ENCODE assay signal across 1 cellular context in genomic region chr10:92714152-92714836, GRCh38.
TF ChIP-seq lines count a peak whose summit lies in the region.

No MANE protein-coding gene starts in this region.

TF ChIP-seq in HepG2, 621 proteins besides CTCF, POLR2A, EP300 and RAD21 (continued from another document):
- TF ChIP-seq, protein P1, sequence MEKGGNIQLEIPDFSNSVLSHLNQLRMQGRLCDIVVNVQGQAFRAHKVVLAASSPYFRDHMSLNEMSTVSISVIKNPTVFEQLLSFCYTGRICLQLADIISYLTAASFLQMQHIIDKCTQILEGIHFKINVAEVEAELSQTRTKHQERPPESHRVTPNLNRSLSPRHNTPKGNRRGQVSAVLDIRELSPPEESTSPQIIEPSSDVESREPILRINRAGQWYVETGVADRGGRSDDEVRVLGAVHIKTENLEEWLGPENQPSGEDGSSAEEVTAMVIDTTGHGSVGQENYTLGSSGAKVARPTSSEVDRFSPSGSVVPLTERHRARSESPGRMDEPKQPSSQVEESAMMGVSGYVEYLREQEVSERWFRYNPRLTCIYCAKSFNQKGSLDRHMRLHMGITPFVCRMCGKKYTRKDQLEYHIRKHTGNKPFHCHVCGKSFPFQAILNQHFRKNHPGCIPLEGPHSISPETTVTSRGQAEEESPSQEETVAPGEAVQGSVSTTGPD (CRISPR knock-in tag; IDR thresholded peaks at IDR 0.05), result no peak
- TF ChIP-seq CENPBD1 (CRISPR knock-in tag; IDR thresholded peaks at IDR 0.05; ENCODE audit: borderline replicate concordance, low read depth) (no peak), ZNF562 (CRISPR knock-in tag; IDR thresholded peaks at IDR 0.05; ENCODE audit: borderline replicate concordance) (no peak), CBFB (CRISPR knock-in tag; IDR thresholded peaks at IDR 0.05) (no peak), KAT8 (CRISPR knock-in tag; IDR thresholded peaks at IDR 0.05) (no peak), NFIB (CRISPR knock-in tag; IDR thresholded peaks at IDR 0.05; ENCODE audit: borderline replicate concordance) (no peak), ZNF33B (CRISPR knock-in tag; IDR thresholded peaks at IDR 0.05) (no peak), ZNF782 (CRISPR knock-in tag; IDR thresholded peaks at IDR 0.05; ENCODE audit: borderline replicate concordance) (no peak), ZNF292 (CRISPR knock-in tag; IDR thresholded peaks at IDR 0.05; ENCODE audit: borderline replicate concordance, low read depth) (no peak), ZNF780A (CRISPR knock-in tag; IDR thresholded peaks at IDR 0.05) (no peak), HNRNPH1 (optimal IDR thresholded peaks at IDR 0.05; ENCODE audit: low read depth, low read length) (no peak), ZFP41 (CRISPR knock-in tag; IDR thresholded peaks at IDR 0.05; ENCODE audit: borderline replicate concordance) (no peak), DPF2 (CRISPR knock-in tag; IDR thresholded peaks at IDR 0.05; ENCODE audit: borderline replicate concordance, low read depth) (no peak)
- TF ChIP-seq, protein P2, sequence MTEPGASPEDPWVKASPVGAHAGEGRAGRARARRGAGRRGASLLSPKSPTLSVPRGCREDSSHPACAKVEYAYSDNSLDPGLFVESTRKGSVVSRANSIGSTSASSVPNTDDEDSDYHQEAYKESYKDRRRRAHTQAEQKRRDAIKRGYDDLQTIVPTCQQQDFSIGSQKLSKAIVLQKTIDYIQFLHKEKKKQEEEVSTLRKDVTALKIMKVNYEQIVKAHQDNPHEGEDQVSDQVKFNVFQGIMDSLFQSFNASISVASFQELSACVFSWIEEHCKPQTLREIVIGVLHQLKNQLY (CRISPR knock-in tag; IDR thresholded peaks at IDR 0.05), result no peak
- TF ChIP-seq, protein P3, sequence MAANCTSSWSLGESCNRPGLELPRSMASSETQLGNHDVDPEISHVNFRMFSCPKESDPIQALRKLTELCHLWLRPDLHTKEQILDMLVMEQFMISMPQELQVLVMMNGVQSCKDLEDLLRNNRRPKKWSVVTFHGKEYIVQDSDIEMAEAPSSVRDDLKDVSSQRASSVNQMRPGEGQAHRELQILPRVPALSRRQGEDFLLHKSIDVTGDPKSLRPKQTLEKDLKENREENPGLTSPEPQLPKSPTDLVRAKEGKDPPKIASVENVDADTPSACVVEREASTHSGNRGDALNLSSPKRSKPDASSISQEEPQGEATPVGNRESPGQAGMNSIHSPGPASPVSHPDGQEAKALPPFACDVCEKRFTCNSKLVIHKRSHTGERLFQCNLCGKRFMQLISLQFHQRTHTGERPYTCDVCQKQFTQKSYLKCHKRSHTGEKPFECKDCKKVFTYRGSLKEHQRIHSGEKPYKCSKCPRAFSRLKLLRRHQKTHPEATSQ (CRISPR knock-in tag; IDR thresholded peaks at IDR 0.05; ENCODE audit: borderline replicate concordance), result no peak
- TF ChIP-seq, protein P4, sequence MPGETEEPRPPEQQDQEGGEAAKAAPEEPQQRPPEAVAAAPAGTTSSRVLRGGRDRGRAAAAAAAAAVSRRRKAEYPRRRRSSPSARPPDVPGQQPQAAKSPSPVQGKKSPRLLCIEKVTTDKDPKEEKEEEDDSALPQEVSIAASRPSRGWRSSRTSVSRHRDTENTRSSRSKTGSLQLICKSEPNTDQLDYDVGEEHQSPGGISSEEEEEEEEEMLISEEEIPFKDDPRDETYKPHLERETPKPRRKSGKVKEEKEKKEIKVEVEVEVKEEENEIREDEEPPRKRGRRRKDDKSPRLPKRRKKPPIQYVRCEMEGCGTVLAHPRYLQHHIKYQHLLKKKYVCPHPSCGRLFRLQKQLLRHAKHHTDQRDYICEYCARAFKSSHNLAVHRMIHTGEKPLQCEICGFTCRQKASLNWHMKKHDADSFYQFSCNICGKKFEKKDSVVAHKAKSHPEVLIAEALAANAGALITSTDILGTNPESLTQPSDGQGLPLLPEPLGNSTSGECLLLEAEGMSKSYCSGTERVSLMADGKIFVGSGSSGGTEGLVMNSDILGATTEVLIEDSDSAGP (CRISPR knock-in tag; IDR thresholded peaks at IDR 0.05; ENCODE audit: borderline replicate concordance), result no peak
